In genomic region chr14:100739306-100739705, GRCh38 we compare ENCODE assay signal across 28 cellular contexts. TPM values are rescaled to one million over a fixed set of nuclear protein-coding genes. Genes with fewer than 3 reads are reported as not detected.
"Had no signal": no experiment of that assay in that cellular context is flagged by ENCODE, and none has a peak within 500 bp of the region (broad histone marks: within the 10 kb centered on the region; RNA-seq: fewer than 3 reads in every experiment).

No MANE protein-coding gene starts in this region.

- H3K27ac ChIP-seq: esophagus squamous epithelium, gastrocnemius medialis, neutrophil, pancreas, right lobe of liver, thoracic aorta, upper lobe of left lung had no signal

- DNase-seq: activated B cell treated with CpG ODN at 0.5 μM for 24 hours; activated CD4-positive, alpha-beta T cell treated with anti-CD3 and anti-CD28 coated beads for 36 hours; activated CD4-positive, alpha-beta T cell treated with anti-CD3 and anti-CD28 coated beads, Interleukin-2, amount 50 U/mL, for 4 hours; activated CD8-positive, alpha-beta memory T cell treated with anti-CD3 and anti-CD28 coated beads for 24 hours; activated CD8-positive, alpha-beta memory T cell treated with anti-CD3 and anti-CD28 coated beads, Interleukin-2, amount 50 U/mL, for 4 hours; activated naive CD4-positive, alpha-beta T cell treated with anti-CD3 and anti-CD28 coated beads, Interleukin-2, amount 10 ng/mL, durations not matched to agents 7 days and 5 days; activated naive CD8-positive, alpha-beta T cell treated with anti-CD3 and anti-CD28 coated beads, Interleukin-2, amount 50 U/mL, for 24 hours; activated T-cell treated with anti-CD3 and anti-CD28 coated beads, Interleukin-2, amount 50 U/mL, for 24 hours; cerebellar nuclear complex; cortex of kidney; esophagus squamous epithelium; gastrocnemius medialis; hypothalamus; left colon; mesendoderm; naive thymus-derived CD4-positive, alpha-beta T cell; pancreas; stimulated activated CD4-positive, alpha-beta T cell treated with anti-CD3 and anti-CD28 coated beads, Interleukin-4, amount 100 ng/mL, for 1 hour; stimulated activated naive CD4-positive, alpha-beta T cell; T1000 had no signal

- H3K27me3 Mint-ChIP-seq: activated B cell treated with CpG ODN at 0.5 μM for 24 hours; activated naive CD4-positive, alpha-beta T cell treated with anti-CD3 and anti-CD28 coated beads, Interleukin-2, amount 10 ng/mL, durations not matched to agents 7 days and 5 days had no signal

- FAIRE-seq: islet of Langerhans, pancreas had no signal

- H3K4me1 ChIP-seq: esophagus squamous epithelium, gastrocnemius medialis, pancreas, right lobe of liver, upper lobe of left lung had no signal

- H3K27me3 ChIP-seq: gastrocnemius medialis, neutrophil, pancreas, right lobe of liver, upper lobe of left lung had no signal

- H3K9me3 ChIP-seq: esophagus squamous epithelium, gastrocnemius medialis, neutrophil, pancreas, right lobe of liver, thoracic aorta had no signal

- ATAC-seq: activated CD4-positive, alpha-beta T cell treated with anti-CD3 and anti-CD28 coated beads for 36 hours; activated naive CD8-positive, alpha-beta T cell treated with anti-CD3 and anti-CD28 coated beads, Interleukin-2, amount 50 U/mL, for 24 hours; gastrocnemius medialis; left colon; pancreas had no signal

- H3K4me3 Mint-ChIP-seq: activated B cell treated with CpG ODN at 0.5 μM for 24 hours; activated CD4-positive, alpha-beta T cell treated with anti-CD3 and anti-CD28 coated beads for 36 hours; activated naive CD4-positive, alpha-beta T cell treated with anti-CD3 and anti-CD28 coated beads, Interleukin-2, amount 10 ng/mL, durations not matched to agents 7 days and 5 days; activated naive CD8-positive, alpha-beta T cell treated with anti-CD3 and anti-CD28 coated beads, Interleukin-2, amount 50 U/mL, for 24 hours; activated T-cell treated with anti-CD3 and anti-CD28 coated beads, Interleukin-2, amount 50 U/mL, for 24 hours; endodermal cell; naive thymus-derived CD4-positive, alpha-beta T cell had no signal

- H3K4me3 ChIP-seq: esophagus squamous epithelium, gastrocnemius medialis, pancreas, right lobe of liver, thoracic aorta, upper lobe of left lung had no signal

- H3K36me3 ChIP-seq: esophagus squamous epithelium, gastrocnemius medialis, neutrophil, pancreas, right lobe of liver, thoracic aorta, upper lobe of left lung had no signal

- H3K36me3 Mint-ChIP-seq: activated naive CD4-positive, alpha-beta T cell treated with anti-CD3 and anti-CD28 coated beads, Interleukin-2, amount 10 ng/mL, durations not matched to agents 7 days and 5 days; naive thymus-derived CD4-positive, alpha-beta T cell had no signal

- H3K4me1 Mint-ChIP-seq: activated B cell treated with CpG ODN at 0.5 μM for 24 hours; activated CD4-positive, alpha-beta T cell treated with anti-CD3 and anti-CD28 coated beads for 36 hours; activated naive CD4-positive, alpha-beta T cell treated with anti-CD3 and anti-CD28 coated beads, Interleukin-2, amount 10 ng/mL, durations not matched to agents 7 days and 5 days; activated naive CD8-positive, alpha-beta T cell treated with anti-CD3 and anti-CD28 coated beads, Interleukin-2, amount 50 U/mL, for 24 hours; endodermal cell; naive thymus-derived CD4-positive, alpha-beta T cell had no signal

- H3K9me3 Mint-ChIP-seq: activated naive CD4-positive, alpha-beta T cell treated with anti-CD3 and anti-CD28 coated beads, Interleukin-2, amount 10 ng/mL, durations not matched to agents 7 days and 5 days; activated naive CD8-positive, alpha-beta T cell treated with anti-CD3 and anti-CD28 coated beads, Interleukin-2, amount 50 U/mL, for 24 hours; endodermal cell had no signal

- H3K27ac Mint-ChIP-seq: activated B cell treated with CpG ODN at 0.5 μM for 24 hours; activated CD4-positive, alpha-beta T cell treated with anti-CD3 and anti-CD28 coated beads for 36 hours; activated naive CD4-positive, alpha-beta T cell treated with anti-CD3 and anti-CD28 coated beads, Interleukin-2, amount 10 ng/mL, durations not matched to agents 7 days and 5 days; activated naive CD8-positive, alpha-beta T cell treated with anti-CD3 and anti-CD28 coated beads, Interleukin-2, amount 50 U/mL, for 24 hours; activated T-cell treated with anti-CD3 and anti-CD28 coated beads, Interleukin-2, amount 50 U/mL, for 24 hours; endodermal cell; naive thymus-derived CD4-positive, alpha-beta T cell had no signal

RNA-seq across cellular contexts. Expression of gene DLK1, which starts 12.6 kb away (rescaled TPM):
- total RNA-seq: activated B cell treated with CpG ODN at 0.5 μM for 24 hours; activated CD4-positive, alpha-beta T cell treated with anti-CD3 and anti-CD28 coated beads for 36 hours; esophagus squamous epithelium; left colon; lower leg skin; naive thymus-derived CD4-positive, alpha-beta T cell; T-helper 1 cell treated with Interleukin-12 subunit alpha and Interleukin-12 subunit beta and Interleukin-4 antibody, amounts not matched to agents 30 ng/mL and 1 ng/mL, for 36 hours; thoracic aorta had no signal
- polyA plus RNA-seq: naive thymus-derived CD4-positive, alpha-beta T cell had no signal
